22 cellular contexts compared by ENCODE assay signal in the genomic region with DNA sequence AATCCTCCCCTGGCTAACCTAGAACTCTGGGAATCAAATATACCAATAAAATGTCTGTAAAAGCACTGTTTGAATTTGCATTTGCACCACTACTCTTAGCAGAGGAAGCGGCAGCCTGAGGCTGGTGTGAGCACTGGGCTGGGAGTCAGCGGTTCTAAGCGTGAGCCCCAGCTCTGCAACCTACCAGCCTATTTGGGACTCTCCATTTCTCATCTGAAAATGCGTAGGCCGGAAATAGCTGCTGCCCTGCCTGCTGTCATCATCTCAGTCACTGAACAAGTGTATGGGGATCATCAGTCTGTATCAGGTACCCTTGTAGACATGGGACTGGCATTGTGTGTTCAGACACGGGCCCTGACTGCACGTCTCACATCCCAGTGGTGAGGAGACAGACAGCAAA.
DNase-seq lines count a peak whose midpoint lies in the region; ATAC-seq, FAIRE-seq and TF ChIP-seq lines count a peak whose summit lies in the region.
"Had no signal": no experiment of that assay in that cellular context is flagged by ENCODE, and none has a peak within 500 bp of the region (broad histone marks: within the 10 kb centered on the region; RNA-seq: fewer than 3 reads in every experiment).

No MANE protein-coding gene starts in this region.

- H3K36me3 ChIP-seq in heart left ventricle (no peaks in the 10 kb centered on the region), kidney (ENCODE audit: control insufficient read depth in 1 of 2, insufficient read depth in 2 of 2, low read length in 2 of 2) (no peaks in the 10 kb centered on the region)
- H3K36me3 ChIP-seq: BE2C had no signal

- TF ChIP-seq POLR2A in heart left ventricle (IDR thresholded peaks at IDR 0.05): no peak

- H3K27ac ChIP-seq in heart left ventricle: no peak overlapping the region
- H3K27ac ChIP-seq in kidney (ENCODE audit: low read depth in 2 of 2, low read length in 2 of 2): no peak overlapping the region

- no peak overlapping the region for H3K4me3 ChIP-seq in heart left ventricle
- H3K4me3 ChIP-seq in kidney (ENCODE audit: low read length in 2 of 2): no peak overlapping the region

- H3K9me3 ChIP-seq in heart left ventricle: no peaks in the 10 kb centered on the region
- H3K9me3 ChIP-seq in kidney (ENCODE audit: control insufficient read depth in 1 of 2, low read length in 2 of 2): no peaks in the 10 kb centered on the region
- H3K9me3 ChIP-seq: BE2C, Caco-2 had no signal

- no peak for TF ChIP-seq CTCF in heart left ventricle (IDR thresholded peaks at IDR 0.05)
- no peak for TF ChIP-seq CTCF in kidney (IDR thresholded peaks at IDR 0.05; ENCODE audit: borderline replicate concordance, extremely low read depth, insufficient read depth)

- no peak overlapping the region for H3K9ac ChIP-seq in kidney (ENCODE audit: low read length in 2 of 2)

- DNase-seq in cardiac septum (ENCODE audit: low spot score) (peak; percentile 29), heart left ventricle (no peak), kidney (peak; percentile 15), posterior vena cava (ENCODE audit: low spot score) (peak; percentile 22), NCI-H187 (lab: John Stamatoyannopoulos, UW) (no peak), NAMALWA (ENCODE audit: low spot score) (no peak)
- DNase-seq: ACHN; BE2C; C1 segment of cervical spinal cord; Caco-2; CD4-positive, CD25-positive, alpha-beta regulatory T cell; GOT3; H7; HFFc6 had no signal

- no peak for ATAC-seq in heart left ventricle
- ATAC-seq in GM21447 (IDR thresholded peaks at IDR 0.05; ENCODE audit: unreplicated experiment): no peak
- ATAC-seq: HCT116, HepG2 had no signal

- H3K4me1 ChIP-seq in heart left ventricle (no peaks in the 10 kb centered on the region), kidney (ENCODE audit: control insufficient read depth in 1 of 2, insufficient read depth in 1 of 2, low read depth in 1 of 2, low read length in 2 of 2) (no peaks in the 10 kb centered on the region)
- H3K4me1 ChIP-seq: BE2C, Caco-2 had no signal

- H3K27me3 ChIP-seq in heart left ventricle: peaks cover 0 to 6% (median 0%) of the 10 kb centered on the region in 9 donors
- H3K27me3 ChIP-seq: BE2C had no signal

- intact Hi-C loops in cardiac septum (cut with DNase I) (no loop called here), heart left ventricle (cut with DNase I) (no loop called here), kidney (cut with DNase I) (no loop called here), posterior vena cava (cut with DNase I) (no loop called here)

- WGBS in heart left ventricle, 4 donors: 75 to 83% (median 79%) methylated on average over 7 of the region's 7 CpGs

- no peak for FAIRE-seq in kidney (lab: Jason Lieb, UNC)
- FAIRE-seq: A204.1, D721Med, G401.6, GM12891, HepG2, HTR-8/SVneo had no signal

Comparison
In these comparisons a context has a peak if more than half of its experiments do, and no peak if none do; other contexts are left out.
1. DNase-seq: peak in cardiac septum (single experiment), kidney (single experiment) and posterior vena cava (single experiment); none in heart left ventricle (0 of 5), NCI-H187 (0 of 2) and NAMALWA (single experiment).